25 cellular contexts compared by ENCODE assay signal in genomic region chr5:91018185-91018584, GRCh38.
DNase-seq lines count a peak whose midpoint lies in the region; ATAC-seq and TF ChIP-seq lines count a peak whose summit lies in the region.
"Had no signal": no experiment of that assay in that cellular context is flagged by ENCODE, and none has a peak within 500 bp of the region (broad histone marks: within the 10 kb centered on the region; RNA-seq: fewer than 3 reads in every experiment).

No MANE protein-coding gene starts in this region.

- H3K79me2 ChIP-seq in mesendoderm (ENCODE audit: control insufficient read depth, insufficient read depth, low read length), result no peaks in the 10 kb centered on the region
- H3K79me2 ChIP-seq in smooth muscle cell (ENCODE audit: low read depth), result no peaks in the 10 kb centered on the region

- H3K4me1 ChIP-seq in adipocyte (ENCODE audit: control insufficient read depth, insufficient read depth, low read length) (peaks cover 46% of the 10 kb centered on the region), mesendoderm (ENCODE audit: control insufficient read depth, low read depth, low read length) (peaks cover 8% of the 10 kb centered on the region), smooth muscle cell (ENCODE audit: low read depth) (peaks cover 9% of the 10 kb centered on the region)
- H3K4me1 ChIP-seq: heart left ventricle, spleen had no signal

- TF ChIP-seq CTCF in fibroblast of mammary gland (conservative IDR thresholded peaks at IDR 0.05; ENCODE audit: control insufficient read depth, insufficient read depth, low read depth, low read length), result no peak
- TF ChIP-seq CTCF in smooth muscle cell (IDR thresholded peaks at IDR 0.05; ENCODE audit: borderline replicate concordance, insufficient read depth, poor library complexity, severe bottlenecking), result no peak

- H2BK15ac ChIP-seq in mesendoderm (replicated peaks; ENCODE audit: low read depth), result no peak overlapping the region

- H3K27me3 ChIP-seq in adipocyte (replicated peaks; ENCODE audit: control insufficient read depth, insufficient read depth, low read length), result no peaks in the 10 kb centered on the region
- no peaks in the 10 kb centered on the region for H3K27me3 ChIP-seq in mesendoderm (ENCODE audit: insufficient read depth, low read length, poor library complexity)
- no peaks in the 10 kb centered on the region for H3K27me3 ChIP-seq in smooth muscle cell (ENCODE audit: low read depth)
- H3K27me3 ChIP-seq: dorsolateral prefrontal cortex, heart left ventricle, spleen had no signal

- no peak overlapping the region for H2AK5ac ChIP-seq in mesendoderm (ENCODE audit: low read length)

- no peak overlapping the region for H4K8ac ChIP-seq in mesendoderm (ENCODE audit: low read depth, low read length)

- H3K56ac ChIP-seq in mesendoderm (ENCODE audit: low read length), result no peak overlapping the region

- no peaks in the 10 kb centered on the region for H3K79me1 ChIP-seq in mesendoderm (ENCODE audit: low read length)

- no peak overlapping the region for H2AFZ ChIP-seq in smooth muscle cell (ENCODE audit: low read depth)

- H2BK120ac ChIP-seq in mesendoderm (ENCODE audit: low read depth, low read length), result no peak overlapping the region

- H3K27ac ChIP-seq in mesendoderm (ENCODE audit: low read depth, low read length) (no peak overlapping the region), smooth muscle cell (ENCODE audit: low read depth) (peak overlapping the region; percentile 92)
- H3K27ac ChIP-seq: dorsolateral prefrontal cortex, heart left ventricle, KMS-11, spleen had no signal

- DNase-seq in adipocyte (ENCODE audit: low read depth), result peak; percentile 47
- peak; percentile 31 for DNase-seq in fibroblast of mammary gland (ENCODE audit: low read depth)
- peak; percentile 28 for DNase-seq in mesendoderm
- DNase-seq in smooth muscle cell (lab: John Stamatoyannopoulos, UW; ENCODE audit: unreplicated experiment), result no peak
- DNase-seq in superior temporal gyrus (ENCODE audit: extremely low spot score), result no peak
- no peak for DNase-seq in NK-92 treated with Interleukin-12 subunit alpha and Interleukin-12 subunit beta, amount 100 ng/mL, for 24 hours (lab: John Stamatoyannopoulos, UW)
- DNase-seq: activated CD4-positive, alpha-beta T cell treated with anti-CD3 and anti-CD28 coated beads for 36 hours; activated CD8-positive, alpha-beta T cell treated with anti-CD3 and anti-CD28 coated beads, Interleukin-2, amount 10 ng/mL, durations not matched to agents 7 days and 5 days; activated naive CD8-positive, alpha-beta T cell treated with anti-CD3 and anti-CD28 coated beads for 36 hours; C1 segment of cervical spinal cord; COR-L47; dorsolateral prefrontal cortex; GDM1; H9; heart left ventricle; naive thymus-derived CD8-positive, alpha-beta T cell; NCI-H1436; NCI-H446; NCI-H82; SK-N-SH; spleen; T-helper 2 cell had no signal

- no peak overlapping the region for H3K23ac ChIP-seq in mesendoderm (ENCODE audit: low read length)

- H3K9ac ChIP-seq in adipocyte (ENCODE audit: low read length) (peak overlapping the region; percentile 58), mesendoderm (ENCODE audit: low read length) (no peak overlapping the region), smooth muscle cell (ENCODE audit: low read depth) (peak overlapping the region; percentile 11)
- H3K9ac ChIP-seq: KMS-11, SK-N-SH had no signal

- H4K20me1 ChIP-seq in smooth muscle cell (ENCODE audit: low read depth), result no peaks in the 10 kb centered on the region

- H3K4me2 ChIP-seq in mesendoderm (ENCODE audit: low read length) (no peak overlapping the region), smooth muscle cell (peak overlapping the region; percentile 56)
- H3K4me2 ChIP-seq: KMS-11, SK-N-SH had no signal

- no peak overlapping the region for H4K5ac ChIP-seq in mesendoderm (ENCODE audit: low read length)

- no CpG with 5 or more reads among the region's 1 CpG for WGBS in mesendoderm (ENCODE audit: extremely low coverage, insufficient coverage, low lambda C conversion rate)
- 31% methylated on average over 1 of the region's 1 CpG for WGBS in smooth muscle cell (ENCODE audit: low lambda C conversion rate)

- no peaks in the 10 kb centered on the region for H3F3A ChIP-seq in smooth muscle cell (ENCODE audit: low read depth)

- H3K36me3 ChIP-seq in adipocyte (ENCODE audit: control insufficient read depth, insufficient read depth, low read length, severe bottlenecking), result no peaks in the 10 kb centered on the region
- no peaks in the 10 kb centered on the region for H3K36me3 ChIP-seq in mesendoderm (ENCODE audit: control insufficient read depth, insufficient read depth, low read length)
- no peaks in the 10 kb centered on the region for H3K36me3 ChIP-seq in smooth muscle cell (ENCODE audit: low read depth)
- H3K36me3 ChIP-seq: heart left ventricle, spleen had no signal

- no peak overlapping the region for H2BK5ac ChIP-seq in mesendoderm (ENCODE audit: low read length)

- H3K9me3 ChIP-seq in adipocyte (ENCODE audit: control insufficient read depth, low read length) (peaks cover 17% of the 10 kb centered on the region), smooth muscle cell (replicated peaks; ENCODE audit: low read depth) (no peaks in the 10 kb centered on the region)
- H3K9me3 ChIP-seq: SK-N-SH had no signal

- ATAC-seq in GM21825 (IDR thresholded peaks at IDR 0.05; ENCODE audit: unreplicated experiment) (no peak), HG03571 (IDR thresholded peaks at IDR 0.05; ENCODE audit: unreplicated experiment) (no peak)
- ATAC-seq: activated CD4-positive, alpha-beta T cell treated with anti-CD3 and anti-CD28 coated beads for 36 hours; activated CD8-positive, alpha-beta T cell treated with anti-CD3 and anti-CD28 coated beads, Interleukin-2, amount 10 ng/mL, durations not matched to agents 7 days and 5 days; heart left ventricle; naive thymus-derived CD8-positive, alpha-beta T cell had no signal

- H3K4me3 ChIP-seq in adipocyte (ENCODE audit: low read length) (peak overlapping the region; percentile 60), fibroblast of mammary gland (ENCODE audit: control insufficient read depth, low read depth, low read length) (no peak overlapping the region), mesendoderm (ENCODE audit: low read length) (no peak overlapping the region), smooth muscle cell (no peak overlapping the region)
- H3K4me3 ChIP-seq: dorsolateral prefrontal cortex, heart left ventricle, spleen had no signal

- peak overlapping the region; percentile 60 for H3K18ac ChIP-seq in mesendoderm (ENCODE audit: low read length)

- H3K4ac ChIP-seq in mesendoderm (ENCODE audit: low read depth, low read length), result no peak overlapping the region

Comparison
In these comparisons a context has a peak if more than half of its experiments do, and no peak if none do; other contexts are left out.
1. DNase-seq: peak in adipocyte (single experiment), fibroblast of mammary gland (single experiment) and mesendoderm (single experiment); none in smooth muscle cell (single experiment), superior temporal gyrus (single experiment) and NK-92 treated with Interleukin-12 subunit alpha and Interleukin-12 subunit beta, amount 100 ng/mL, for 24 hours (single experiment).